18 cellular contexts compared by ENCODE assay signal in the genomic region with DNA sequence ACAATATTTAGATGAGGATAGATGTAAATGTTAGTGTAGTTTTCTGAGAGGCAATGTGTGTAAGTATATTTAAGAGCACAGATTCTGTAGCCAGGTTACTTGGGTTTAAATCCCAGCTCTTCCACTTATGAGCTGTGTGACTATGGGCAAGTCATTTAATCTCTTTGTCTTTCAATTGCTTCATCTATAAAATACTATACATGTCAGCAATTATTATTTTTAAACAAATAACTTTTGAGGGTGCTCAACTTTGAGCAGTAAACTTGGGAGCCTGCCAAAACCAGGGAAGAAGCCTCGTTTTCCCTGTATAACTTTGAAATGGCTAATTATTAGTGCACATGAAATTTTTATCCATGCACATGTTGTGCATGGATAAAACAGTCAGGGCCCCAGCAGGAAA.
A peak's percentile ranks its signal among the peaks of the same experiment; 100 is the strongest.
DNase-seq lines count a peak whose midpoint lies in the region; ATAC-seq, FAIRE-seq and TF ChIP-seq lines count a peak whose summit lies in the region.
"Had no signal": no experiment of that assay in that cellular context is flagged by ENCODE, and none has a peak within 500 bp of the region (broad histone marks: within the 10 kb centered on the region; RNA-seq: fewer than 3 reads in every experiment).

No MANE protein-coding gene starts in this region.

- no peaks in the 10 kb centered on the region for H3K36me3 ChIP-seq in BLaER1
- H3K36me3 ChIP-seq in WERI-Rb-1, result no peaks in the 10 kb centered on the region
- H3K36me3 ChIP-seq: SJSA1 had no signal

- H3K4me3 ChIP-seq in A549 (no peak overlapping the region), BLaER1 (no peak overlapping the region), WERI-Rb-1 (ENCODE audit: low read depth, low read length) (no peak overlapping the region)
- H3K4me3 ChIP-seq: GM23338, SJSA1 had no signal

- H3K27me3 ChIP-seq in BLaER1 (no peaks in the 10 kb centered on the region), WERI-Rb-1 (ENCODE audit: insufficient read depth, low read depth, severe bottlenecking) (no peaks in the 10 kb centered on the region)
- H3K27me3 ChIP-seq: SJSA1 had no signal

- H3K4me1 ChIP-seq in A549, result no peaks in the 10 kb centered on the region
- peaks cover 35% of the 10 kb centered on the region for H3K4me1 ChIP-seq in BLaER1

- WGBS in A549 (ENCODE audit: missing lambda C conversion rate), result 16% methylated on average over 1 of the region's 1 CpG

- no peak for TF ChIP-seq CTCF in A549 (IDR thresholded peaks at IDR 0.05)
- no peak for TF ChIP-seq CTCF in WERI-Rb-1 (IDR thresholded peaks at IDR 0.05; ENCODE audit: low read depth, low read length)

- no peaks in the 10 kb centered on the region for H4K20me1 ChIP-seq in BLaER1

- CTCF ChIA-PET in A549 (lab: Yijun Ruan, JAX), result interaction anchor here (1.2 kb wide), 1 partner anchor 223 kb away, joined by 3 read pairs; the partner anchor contains the start of gene FOXD2

- TF ChIP-seq POLR2A in A549 (IDR thresholded peaks at IDR 0.05; ENCODE audit: low read length), result no peak

- no peak for TF ChIP-seq RAD21 in A549 (conservative IDR thresholded peaks at IDR 0.05 in 1 of 2, IDR thresholded peaks at IDR 0.05 in 1 of 2)

- H3K36me3 Mint-ChIP-seq in T-helper 17 cell (ENCODE audit: low read depth), result no peaks in the 10 kb centered on the region

- POLR2A ChIA-PET in A549 (lab: Yijun Ruan, JAX), result no interaction called here

- H3K27ac Mint-ChIP-seq in T-helper 17 cell, result no peak overlapping the region
- H3K27ac Mint-ChIP-seq: B cell, GM23338, H9 had no signal

- H3K27ac ChIP-seq in A549 (no peak overlapping the region), BLaER1 (no peak overlapping the region), WERI-Rb-1 (peak overlapping the region; percentile 54)
- H3K27ac ChIP-seq: SJSA1 had no signal

- no peak for DNase-seq in A549 (ENCODE audit: low read depth in 1 of 2, low spot score in 1 of 2)
- DNase-seq in NCI-H1105 (lab: John Stamatoyannopoulos, UW), result peak; percentile 78
- no peak for DNase-seq in WERI-Rb-1
- DNase-seq in NCI-H187 (lab: John Stamatoyannopoulos, UW), result no peak
- no peak for DNase-seq in T-helper 17 cell
- DNase-seq in NK-92 (lab: John Stamatoyannopoulos, UW; ENCODE audit: unreplicated experiment), result no peak
- DNase-seq in activated CD8-positive, alpha-beta memory T cell treated with anti-CD3 and anti-CD28 coated beads, Interleukin-2, amount 50 U/mL, for 48 hours, result no peak
- DNase-seq: Calu3, KG1, NCI-H1048, Right ventricle myocardium superior, RPMI8226 had no signal

- peaks cover 41% of the 10 kb centered on the region for H3K27me3 Mint-ChIP-seq in T-helper 17 cell

- H3K9ac ChIP-seq in BLaER1, result no peak overlapping the region

- no peak for FAIRE-seq in A549 (lab: Jason Lieb, UNC)
- FAIRE-seq: G401.6 had no signal

- ATAC-seq in A549, result no peak
- ATAC-seq in T-helper 17 cell, result no peak
- ATAC-seq: GM23338 had no signal

- no peak overlapping the region for H3K4me3 Mint-ChIP-seq in T-helper 17 cell
- H3K4me3 Mint-ChIP-seq: B cell, GM23338, H9 had no signal

- H3K4me2 ChIP-seq in A549, result no peak overlapping the region
- H3K4me2 ChIP-seq in BLaER1, result peak overlapping the region; percentile 49
- H3K4me2 ChIP-seq: GM23338 had no signal

- peaks cover 3% of the 10 kb centered on the region for H3K4me1 Mint-ChIP-seq in T-helper 17 cell
- H3K4me1 Mint-ChIP-seq: B cell, GM23338 had no signal

- H3K9me3 ChIP-seq in A549 (no peaks in the 10 kb centered on the region), BLaER1 (0 out of 2 replicates have a peak, but pooled peaks cover 11% of the 10 kb centered on the region), WERI-Rb-1 (ENCODE audit: severe bottlenecking) (no peaks in the 10 kb centered on the region), T-helper 17 cell (ENCODE audit: control insufficient read depth, low read length, poor library complexity, severe bottlenecking) (no peaks in the 10 kb centered on the region)
- H3K9me3 ChIP-seq: SJSA1 had no signal

- TF ChIP-seq EP300 in A549 (IDR thresholded peaks at IDR 0.05), result no peak

TF ChIP-seq in A549, 52 proteins besides CTCF, POLR2A, EP300 and RAD21:
- TF ChIP-seq MAFK (IDR thresholded peaks at IDR 0.05; ENCODE audit: partially characterized antibody) (peak; percentile 9), FOXS1 (CRISPR knock-in tag; IDR thresholded peaks at IDR 0.05) (no peak), KDM5A (IDR thresholded peaks at IDR 0.05) (no peak)
